ENCODE assay signal across 9 cellular contexts in genomic region chr5:35229076-35230042, GRCh38. TPM values are rescaled to one million over a fixed set of nuclear protein-coding genes. Genes with fewer than 3 reads are reported as not detected.
DNase-seq lines count a peak whose midpoint lies in the region; ATAC-seq, FAIRE-seq and TF ChIP-seq lines count a peak whose summit lies in the region.
"Had no signal": no experiment of that assay in that cellular context is flagged by ENCODE, and none has a peak within 500 bp of the region (broad histone marks: within the 10 kb centered on the region; RNA-seq: fewer than 3 reads in every experiment).

No MANE protein-coding gene starts in this region.

- peaks cover 24% of the 10 kb centered on the region for H3K27me3 ChIP-seq in cardiac muscle cell
- peaks cover 0 to 54% (median 0%) of the 10 kb centered on the region in 4 donors for H3K27me3 ChIP-seq in esophagus squamous epithelium

- WGBS in esophagus squamous epithelium, 2 donors = 6 to 7% methylated on average over 24 to 28 of the region's 30 CpGs

- H3K36me3 ChIP-seq in cardiac muscle cell (no peaks in the 10 kb centered on the region), esophagus squamous epithelium (no peaks in the 10 kb centered on the region)

- intact Hi-C loops in left ventricle myocardium superior (cut with micrococcal nuclease) (no loop called here), esophagus squamous epithelium (cut with DNase I) (no loop called here), posterior vena cava (cut with DNase I) (no loop called here)

- peak in 1 of 2 donors; percentile 34 for DNase-seq in cardiac muscle cell (ENCODE audit: low read depth in 1 of 2, low spot score in 1 of 2)
- no peak for DNase-seq in left ventricle myocardium superior
- DNase-seq in RCC 7860 (ENCODE audit: low spot score) = peak; percentile 40
- DNase-seq in esophagus squamous epithelium (lab: John Stamatoyannopoulos, UW) = no peak
- DNase-seq in osteocyte (ENCODE audit: extremely low spot score, unreplicated experiment) = no peak
- DNase-seq in posterior vena cava (ENCODE audit: low spot score) = no peak
- DNase-seq in NCI-H226 = no peak

- no peak for ATAC-seq in left ventricle myocardium superior
- peak; percentile 60 for ATAC-seq in HG02870 (IDR thresholded peaks at IDR 0.05; ENCODE audit: unreplicated experiment)

- no peaks in the 10 kb centered on the region for H3K9me3 Mint-ChIP-seq in osteocyte (ENCODE audit: unreplicated experiment)

- no peak for FAIRE-seq in RCC 7860 (lab: Jason Lieb, UNC)
- FAIRE-seq: frontal cortex had no signal

- peaks cover 60% of the 10 kb centered on the region for H3K27me3 Mint-ChIP-seq in osteocyte (ENCODE audit: unreplicated experiment)

- no peak overlapping the region for H3K27ac ChIP-seq in cardiac muscle cell
- H3K27ac ChIP-seq in esophagus squamous epithelium = peak overlapping the region in 2 of 4 donors; percentile 0 to 64

- H3K36me3 Mint-ChIP-seq in osteocyte (ENCODE audit: unreplicated experiment) = no peaks in the 10 kb centered on the region

- H3K4me3 Mint-ChIP-seq in osteocyte (ENCODE audit: unreplicated experiment) = peak overlapping the region; percentile 62

- TF ChIP-seq POLR2A in esophagus squamous epithelium (IDR thresholded peaks at IDR 0.05) = no peak

- H3K4me3 ChIP-seq in cardiac muscle cell = peak overlapping the region; percentile 30
- peak overlapping the region; percentile 41 to 64 (median 52) for H3K4me3 ChIP-seq in esophagus squamous epithelium

- H3K4me1 ChIP-seq in cardiac muscle cell (ENCODE audit: low read depth) (peaks cover 2% of the 10 kb centered on the region), esophagus squamous epithelium (peaks cover 0 to 25% (median 7%) of the 10 kb centered on the region in 3 donors)

- H3K9me3 ChIP-seq in cardiac muscle cell (ENCODE audit: low read depth) (no peaks in the 10 kb centered on the region), esophagus squamous epithelium (no peaks in the 10 kb centered on the region)

- TF ChIP-seq CTCF in cardiac muscle cell (IDR thresholded peaks at IDR 0.05; ENCODE audit: low read depth, low read length) (no peak), esophagus squamous epithelium (IDR thresholded peaks at IDR 0.05) (peak in 2 of 6 experiments; percentile 22 to 27), osteocyte (IDR thresholded peaks at IDR 0.05) (no peak)

- no peak overlapping the region for H3K27ac Mint-ChIP-seq in osteocyte (ENCODE audit: unreplicated experiment)

- peaks cover 13% of the 10 kb centered on the region for H3K4me1 Mint-ChIP-seq in osteocyte (ENCODE audit: unreplicated experiment)

RNA-seq across cellular contexts. Expression of gene PRLR, which starts 0.9 kb away (rescaled TPM):
- 0.06 and 0.46 TPM in 2 replicates for total RNA-seq in cardiac muscle cell
- polyA plus RNA-seq in cardiac muscle cell = not detected in 2 replicates
- total RNA-seq in left ventricle myocardium superior = 0.40 TPM
- 1 to 10 TPM; 1.5 to 2.8 (median 2.3) TPM for total RNA-seq in esophagus squamous epithelium
- total RNA-seq in osteocyte = 0.08 and 0.30 TPM in 2 replicates
- total RNA-seq in posterior vena cava = 1 to 10 TPM in 1 of 2 donors, under 1 TPM in 1; 0.86 to 2.5 TPM
